In genomic region chr9:17470015-17470414, GRCh38 we compare ENCODE assay signal across 9 cellular contexts.
"Had no signal": no experiment of that assay in that cellular context is flagged by ENCODE, and none has a peak within 500 bp of the region (broad histone marks: within the 10 kb centered on the region; RNA-seq: fewer than 3 reads in every experiment).

No MANE protein-coding gene starts in this region.

- DNase-seq: GM23248, GOT3, H7, H9, HCEC 1CT, HFFc6 had no signal

- H3K4me2 ChIP-seq: GM23338 had no signal

- H3K27ac ChIP-seq: GM23248 had no signal

- H3K9ac ChIP-seq: GM23248 had no signal

- H3K9me3 ChIP-seq: HAP-1 had no signal

- H2AFZ ChIP-seq: GM23248, GM23338 had no signal

- ATAC-seq: GM23338, HCT116 had no signal

- H3K4me3 ChIP-seq: GM23248, GM23338, HAP-1 had no signal

- H3K4me1 ChIP-seq: HAP-1 had no signal

- H3K36me3 ChIP-seq: HAP-1 had no signal
